ENCODE assay signal across 1 cellular context in the genomic region with DNA sequence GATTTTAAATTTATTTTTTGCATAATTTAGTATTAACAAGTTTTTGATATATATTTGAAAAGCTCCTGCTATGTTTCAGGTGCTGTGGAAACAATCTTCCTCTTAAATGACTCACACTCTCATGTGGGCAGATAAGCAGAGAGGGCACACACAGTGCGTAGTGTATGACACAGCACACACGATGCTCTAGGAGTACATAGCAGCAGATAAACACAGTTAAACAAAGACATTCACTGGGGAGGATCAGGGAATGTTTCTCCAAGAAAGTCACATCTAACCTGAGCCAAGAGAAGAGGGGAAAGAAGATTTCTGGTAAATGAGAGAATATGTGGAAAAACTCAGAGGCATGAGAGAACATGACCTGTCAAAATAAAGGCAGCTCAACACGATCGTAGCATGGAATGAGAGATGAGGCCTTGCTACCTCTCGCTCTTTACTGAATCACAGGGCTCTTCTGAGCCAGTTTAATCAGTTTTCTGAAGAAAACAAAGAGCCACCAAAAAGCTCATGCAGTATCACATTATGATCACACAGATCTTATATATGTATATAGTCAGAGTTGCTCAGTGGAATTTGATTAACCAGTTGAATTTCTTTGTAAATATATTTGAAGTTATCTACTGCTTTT.
TF ChIP-seq lines count a peak whose summit lies in the region.

No MANE protein-coding gene starts in this region.

TF ChIP-seq in WTC11, 78 proteins besides CTCF, POLR2A, EP300 and RAD21 (continued from another document):
- TF ChIP-seq, protein P1, sequence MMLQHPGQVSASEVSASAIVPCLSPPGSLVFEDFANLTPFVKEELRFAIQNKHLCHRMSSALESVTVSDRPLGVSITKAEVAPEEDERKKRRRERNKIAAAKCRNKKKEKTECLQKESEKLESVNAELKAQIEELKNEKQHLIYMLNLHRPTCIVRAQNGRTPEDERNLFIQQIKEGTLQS (CRISPR knock-in tag; conservative IDR thresholded peaks at IDR 0.05), result no peak
- TF ChIP-seq, protein P2, sequence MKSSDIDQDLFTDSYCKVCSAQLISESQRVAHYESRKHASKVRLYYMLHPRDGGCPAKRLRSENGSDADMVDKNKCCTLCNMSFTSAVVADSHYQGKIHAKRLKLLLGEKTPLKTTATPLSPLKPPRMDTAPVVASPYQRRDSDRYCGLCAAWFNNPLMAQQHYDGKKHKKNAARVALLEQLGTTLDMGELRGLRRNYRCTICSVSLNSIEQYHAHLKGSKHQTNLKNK (CRISPR knock-in tag; IDR thresholded peaks at IDR 0.05), result no peak
- TF ChIP-seq, protein P3, sequence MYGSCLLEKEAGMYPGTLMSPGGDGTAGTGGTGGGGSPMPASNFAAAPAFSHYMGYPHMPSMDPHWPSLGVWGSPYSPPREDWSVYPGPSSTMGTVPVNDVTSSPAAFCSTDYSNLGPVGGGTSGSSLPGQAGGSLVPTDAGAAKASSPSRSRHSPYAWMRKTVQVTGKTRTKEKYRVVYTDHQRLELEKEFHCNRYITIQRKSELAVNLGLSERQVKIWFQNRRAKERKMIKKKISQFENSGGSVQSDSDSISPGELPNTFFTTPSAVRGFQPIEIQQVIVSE (CRISPR knock-in tag; IDR thresholded peaks at IDR 0.05; ENCODE audit: borderline replicate concordance), result no peak
- TF ChIP-seq MXD4 (CRISPR knock-in tag; IDR thresholded peaks at IDR 0.05; ENCODE audit: borderline replicate concordance) (no peak), CREB1 (CRISPR knock-in tag; IDR thresholded peaks at IDR 0.05) (no peak)
